Comparison of ENCODE assay signal across 8 cellular contexts in genomic region chr5:54519083-54519541, GRCh38. TPM values are rescaled to one million over a fixed set of nuclear protein-coding genes. Genes with fewer than 3 reads are reported as not detected.
DNase-seq lines count a peak whose midpoint lies in the region; ATAC-seq and TF ChIP-seq lines count a peak whose summit lies in the region.

No MANE protein-coding gene starts in this region.

- H3K36me3 ChIP-seq in BE2C (peaks cover 10% of the 10 kb centered on the region), PC-3 (ENCODE audit: low read depth, low read length) (no peaks in the 10 kb centered on the region), neuron (ENCODE audit: insufficient read depth, low read length) (peaks cover 11% of the 10 kb centered on the region)

- H3K27ac ChIP-seq in PC-3 (ENCODE audit: low read length) = no peak overlapping the region

- H3K27me3 ChIP-seq in BE2C (no peaks in the 10 kb centered on the region), PC-3 (ENCODE audit: low read length) (no peaks in the 10 kb centered on the region), neuron (ENCODE audit: insufficient read depth, low read length) (no peaks in the 10 kb centered on the region)

- H3K4me3 ChIP-seq in BE2C (ENCODE audit: low read depth, low read length) = peak overlapping the region; percentile 79
- peak overlapping the region; percentile 67 for H3K4me3 ChIP-seq in PC-3 (ENCODE audit: low read length)
- peak overlapping the region; percentile 81 for H3K4me3 ChIP-seq in epithelial cell of proximal tubule (ENCODE audit: low read depth, low read length)
- H3K4me3 ChIP-seq in neuron (ENCODE audit: low read length) = peak overlapping the region; percentile 53

- H4K20me1 ChIP-seq in PC-3 (ENCODE audit: low read length) = 0 out of 2 replicates have a peak, but pooled peaks cover 8% of the 10 kb centered on the region

- no peak overlapping the region for H3K9ac ChIP-seq in PC-3 (ENCODE audit: low read length)

- peaks cover 7% of the 10 kb centered on the region for H3K4me1 ChIP-seq in BE2C
- peaks cover 33% of the 10 kb centered on the region for H3K4me1 ChIP-seq in PC-3 (ENCODE audit: insufficient read depth, low read length)
- peaks cover 52% of the 10 kb centered on the region for H3K4me1 ChIP-seq in neuron (ENCODE audit: insufficient read depth, low read length)

- no TSS peak for BruUV-seq in PC-3 (replicated peaks; lab: Mats Ljungman, UMichigan)

- H3K9me3 ChIP-seq in BE2C = no peaks in the 10 kb centered on the region
- no peaks in the 10 kb centered on the region for H3K9me3 ChIP-seq in PC-3 (ENCODE audit: low read length)
- peaks cover 9% of the 10 kb centered on the region for H3K9me3 ChIP-seq in neuron (ENCODE audit: low read length)

- H3K4me2 ChIP-seq in PC-3 (ENCODE audit: low read length) = peak overlapping the region; percentile 85

- TF ChIP-seq CTCF in BE2C (IDR thresholded peaks at IDR 0.05; ENCODE audit: low read depth, low read length) = no peak
- TF ChIP-seq CTCF in PC-3 (conservative IDR thresholded peaks at IDR 0.05; ENCODE audit: low read depth, low read length) = no peak
- no peak for TF ChIP-seq CTCF in epithelial cell of proximal tubule (conservative IDR thresholded peaks at IDR 0.05; ENCODE audit: low read depth, low read length)

- no peaks in the 10 kb centered on the region for H3F3A ChIP-seq in PC-3 (ENCODE audit: low read length, unreplicated experiment)

- H2AFZ ChIP-seq in PC-3 (ENCODE audit: low read length) (no peak overlapping the region), neuron (ENCODE audit: low read depth, low read length) (no peak overlapping the region)

- H3K79me2 ChIP-seq in PC-3 (ENCODE audit: low read length) = peaks cover 60% of the 10 kb centered on the region

- no peaks in the 10 kb centered on the region for H3K9me2 ChIP-seq in PC-3 (replicated peaks; ENCODE audit: low read length)

- CTCF ChIA-PET in PC-3 (lab: Charles Lee) = no interaction called here

- ATAC-seq in PC-3 = no peak
- ATAC-seq in HG03571 (IDR thresholded peaks at IDR 0.05; ENCODE audit: unreplicated experiment) = no peak
- ATAC-seq in HG03025 (IDR thresholded peaks at IDR 0.05; ENCODE audit: low FRiP score, unreplicated experiment) = no peak

- intact Hi-C loops in PC-3 (cut with micrococcal nuclease) = loop anchor here (5.0 kb wide), 1 partner anchor 103 kb away; no protein-coding TSS in a partner anchor

- POLR2A ChIA-PET in PC-3 (lab: Charles Lee; ENCODE audit: unreplicated experiment) = no interaction called here

- DNase-seq in BE2C (peak; percentile 20), PC-3 (no peak), epithelial cell of proximal tubule (ENCODE audit: low read depth) (no peak), NK-92 (lab: John Stamatoyannopoulos, UW; ENCODE audit: unreplicated experiment) (no peak), NCI-H2171 (lab: John Stamatoyannopoulos, UW) (no peak)

RNA-seq across cellular contexts. Expression of gene SNX18, which starts 1.6 kb away (rescaled TPM):
- polyA plus RNA-seq in BE2C (2012; ENCODE audit: insufficient read depth, insufficient read length, low read depth) = 21.6 TPM
- total RNA-seq in PC-3 (2014; rRNA removed) (14.3 and 16.5 TPM in 2 replicates), epithelial cell of proximal tubule (14.9 and 15.3 TPM in 2 replicates)
